ENCODE assay signal across 27 cellular contexts in the genomic region with DNA sequence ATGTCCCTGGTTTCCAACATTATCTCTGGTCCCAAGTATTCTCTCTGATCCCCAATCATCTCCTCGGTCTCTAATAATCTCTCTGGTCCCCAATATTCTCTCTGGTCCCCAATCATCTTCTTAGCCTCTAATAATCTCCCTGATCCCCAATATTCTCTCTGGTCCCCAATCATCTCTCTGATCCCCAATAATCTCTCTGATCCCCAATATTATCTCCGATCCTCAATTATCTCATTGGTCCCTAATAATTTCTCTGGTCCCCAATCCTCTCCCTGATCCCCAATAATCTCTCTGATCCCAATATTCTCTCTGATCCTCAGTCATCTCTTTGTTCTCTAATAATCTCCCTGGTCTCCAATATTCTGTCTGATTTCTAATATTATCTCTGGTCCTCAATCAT. TPM values are rescaled to one million over a fixed set of nuclear protein-coding genes. Genes with fewer than 3 reads are reported as not detected.
DNase-seq lines count a peak whose midpoint lies in the region; ATAC-seq, FAIRE-seq and TF ChIP-seq lines count a peak whose summit lies in the region.
"Had no signal": no experiment of that assay in that cellular context is flagged by ENCODE, and none has a peak within 500 bp of the region (broad histone marks: within the 10 kb centered on the region; RNA-seq: fewer than 3 reads in every experiment).

No MANE protein-coding gene starts in this region.

- ATAC-seq in naive thymus-derived CD4-positive, alpha-beta T cell, result no peak
- ATAC-seq in GM18868 (IDR thresholded peaks at IDR 0.05; ENCODE audit: unreplicated experiment) (no peak), GM21786 (IDR thresholded peaks at IDR 0.05; ENCODE audit: unreplicated experiment) (no peak), GM19463 (IDR thresholded peaks at IDR 0.05; ENCODE audit: unreplicated experiment) (no peak)
- ATAC-seq: activated CD4-positive, CD25-positive, alpha-beta regulatory T cell treated with anti-CD3 and anti-CD28 coated beads, Interleukin-2, amount 50 U/mL, for 24 hours; HCT116; pancreas; PC-3; upper lobe of right lung had no signal

- TF ChIP-seq POLR2A in GM12891 (IDR thresholded peaks at IDR 0.05; ENCODE audit: low read depth, low read length), result no peak

- no peaks in the 10 kb centered on the region for H3K9me3 ChIP-seq in naive thymus-derived CD4-positive, alpha-beta T cell (ENCODE audit: control insufficient read depth in 2 of 3, low read length in 3 of 3)
- H3K9me3 ChIP-seq: adrenal gland, pancreas, sigmoid colon, upper lobe of right lung had no signal

- H3K36me3 ChIP-seq in naive thymus-derived CD4-positive, alpha-beta T cell (ENCODE audit: control insufficient read depth in 2 of 3, insufficient read depth in 3 of 3, low read length in 3 of 3), result peaks cover 0 to 15% (median 0%) of the 10 kb centered on the region in 3 experiments
- H3K36me3 ChIP-seq: adrenal gland, pancreas, sigmoid colon, stomach, upper lobe of right lung had no signal

- intact Hi-C loops in activated T-helper 1 cell treated with anti-CD3 and anti-CD28 coated beads, Interleukin-12 subunit alpha, Interleukin-12 subunit beta, Interleukin-2, Interleukin-4 antibody, amounts not matched to agents 30 ng/mL and 10 ng/mL and 1 ng/mL, durations not matched to agents 14 hours and 24 hours and 36 hours (cut with micrococcal nuclease), result loop anchor here (10.0 kb wide), 1 partner anchor 946 kb away; no protein-coding TSS in a partner anchor
- intact Hi-C loops in naive thymus-derived CD4-positive, alpha-beta T cell (cut with micrococcal nuclease), result loop anchor here in 1 of 2 donors (2.0 to 5.0 kb wide), 2 partner anchors 38 to 58 kb away; no protein-coding TSS in a partner anchor

- H3K4me3 ChIP-seq in naive thymus-derived CD4-positive, alpha-beta T cell (ENCODE audit: low read length), result no peak overlapping the region
- H3K4me3 ChIP-seq: adrenal gland, hepatocyte, lung, pancreas, sigmoid colon, stomach, upper lobe of right lung had no signal

- H3K36me3 Mint-ChIP-seq in T-helper 2 cell treated with Interferon-gamma antibody and Interleukin-4, amounts not matched to agents 5 μg/mL and 100 μg/mL, for 36 hours (ENCODE audit: low read depth), result peaks cover 56% of the 10 kb centered on the region
- peaks cover 42% of the 10 kb centered on the region for H3K36me3 Mint-ChIP-seq in activated T-helper 1 cell treated with anti-CD3 and anti-CD28 coated beads, Interleukin-12 subunit alpha, Interleukin-12 subunit beta, Interleukin-2, Interleukin-4 antibody, amounts not matched to agents 30 ng/mL and 10 ng/mL and 1 ng/mL, durations not matched to agents 14 hours and 24 hours and 36 hours (ENCODE audit: low read depth)
- peaks cover 10 to 51% (median 42%) of the 10 kb centered on the region in 5 donors for H3K36me3 Mint-ChIP-seq in naive thymus-derived CD4-positive, alpha-beta T cell

- no peaks in the 10 kb centered on the region for H3K27me3 Mint-ChIP-seq in T-helper 2 cell treated with Interferon-gamma antibody and Interleukin-4, amounts not matched to agents 5 μg/mL and 100 μg/mL, for 36 hours (ENCODE audit: low read depth)
- H3K27me3 Mint-ChIP-seq in activated T-helper 1 cell treated with anti-CD3 and anti-CD28 coated beads, Interleukin-12 subunit alpha, Interleukin-12 subunit beta, Interleukin-2, Interleukin-4 antibody, amounts not matched to agents 30 ng/mL and 10 ng/mL and 1 ng/mL, durations not matched to agents 14 hours and 24 hours and 36 hours (ENCODE audit: insufficient read depth), result no peaks in the 10 kb centered on the region
- no peaks in the 10 kb centered on the region for H3K27me3 Mint-ChIP-seq in naive thymus-derived CD4-positive, alpha-beta T cell

- H3K9me3 Mint-ChIP-seq in T-helper 2 cell treated with Interferon-gamma antibody and Interleukin-4, amounts not matched to agents 5 μg/mL and 100 μg/mL, for 36 hours, result peaks cover 15% of the 10 kb centered on the region
- peaks cover 7% of the 10 kb centered on the region for H3K9me3 Mint-ChIP-seq in activated T-helper 1 cell treated with anti-CD3 and anti-CD28 coated beads, Interleukin-12 subunit alpha, Interleukin-12 subunit beta, Interleukin-2, Interleukin-4 antibody, amounts not matched to agents 30 ng/mL and 10 ng/mL and 1 ng/mL, durations not matched to agents 14 hours and 24 hours and 36 hours
- peaks cover 0 to 11% (median 0%) of the 10 kb centered on the region in 11 donors for H3K9me3 Mint-ChIP-seq in naive thymus-derived CD4-positive, alpha-beta T cell

- POLR2A ChIA-PET in naive thymus-derived CD4-positive, alpha-beta T cell (lab: Charles Lee), result no interaction called here

- peak; percentile 13 for FAIRE-seq in GM12891 (lab: Jason Lieb, UNC)
- FAIRE-seq: bronchial epithelial cell, islet of Langerhans, pancreas had no signal

- H3K4me3 Mint-ChIP-seq in T-helper 2 cell treated with Interferon-gamma antibody and Interleukin-4, amounts not matched to agents 5 μg/mL and 100 μg/mL, for 36 hours, result no peak overlapping the region
- peak overlapping the region; percentile 15 for H3K4me3 Mint-ChIP-seq in activated T-helper 1 cell treated with anti-CD3 and anti-CD28 coated beads, Interleukin-12 subunit alpha, Interleukin-12 subunit beta, Interleukin-2, Interleukin-4 antibody, amounts not matched to agents 30 ng/mL and 10 ng/mL and 1 ng/mL, durations not matched to agents 14 hours and 24 hours and 36 hours
- H3K4me3 Mint-ChIP-seq in naive thymus-derived CD4-positive, alpha-beta T cell, result peak overlapping the region in 9 of 10 donors; percentile 1 to 80 (median 25)

- H3K27ac ChIP-seq in naive thymus-derived CD4-positive, alpha-beta T cell (ENCODE audit: low read depth, low read length), result peak overlapping the region; percentile 20
- H3K27ac ChIP-seq: adrenal gland, hepatocyte, pancreas, sigmoid colon, stomach, upper lobe of right lung had no signal

- H3K4me1 ChIP-seq in naive thymus-derived CD4-positive, alpha-beta T cell (ENCODE audit: control insufficient read depth in 2 of 2, insufficient read depth in 2 of 2, low read length in 2 of 2), result peaks cover 32 to 40% of the 10 kb centered on the region in 2 donors
- H3K4me1 ChIP-seq: adrenal gland, pancreas, sigmoid colon, stomach, upper lobe of right lung had no signal

- H3K4me1 Mint-ChIP-seq in T-helper 2 cell treated with Interferon-gamma antibody and Interleukin-4, amounts not matched to agents 5 μg/mL and 100 μg/mL, for 36 hours (ENCODE audit: low read depth), result peaks cover 47% of the 10 kb centered on the region
- H3K4me1 Mint-ChIP-seq in activated T-helper 1 cell treated with anti-CD3 and anti-CD28 coated beads, Interleukin-12 subunit alpha, Interleukin-12 subunit beta, Interleukin-2, Interleukin-4 antibody, amounts not matched to agents 30 ng/mL and 10 ng/mL and 1 ng/mL, durations not matched to agents 14 hours and 24 hours and 36 hours (ENCODE audit: low read depth), result peaks cover 57% of the 10 kb centered on the region
- H3K4me1 Mint-ChIP-seq in naive thymus-derived CD4-positive, alpha-beta T cell, result peaks cover 49 to 66% (median 61%) of the 10 kb centered on the region in 7 donors

- no peaks in the 10 kb centered on the region for H3K27me3 ChIP-seq in naive thymus-derived CD4-positive, alpha-beta T cell (ENCODE audit: control insufficient read depth in 2 of 2, insufficient read depth in 2 of 2, low read length in 2 of 2)
- H3K27me3 ChIP-seq: adrenal gland, hepatocyte, pancreas, sigmoid colon, stomach, upper lobe of right lung had no signal

- peak overlapping the region; percentile 41 for H3K27ac Mint-ChIP-seq in T-helper 2 cell treated with Interferon-gamma antibody and Interleukin-4, amounts not matched to agents 5 μg/mL and 100 μg/mL, for 36 hours
- peak overlapping the region; percentile 11 for H3K27ac Mint-ChIP-seq in activated T-helper 1 cell treated with anti-CD3 and anti-CD28 coated beads, Interleukin-12 subunit alpha, Interleukin-12 subunit beta, Interleukin-2, Interleukin-4 antibody, amounts not matched to agents 30 ng/mL and 10 ng/mL and 1 ng/mL, durations not matched to agents 14 hours and 24 hours and 36 hours
- peak overlapping the region; percentile 36 to 97 (median 91) for H3K27ac Mint-ChIP-seq in naive thymus-derived CD4-positive, alpha-beta T cell

- DNase-seq in T-helper 2 cell treated with Interferon-gamma antibody and Interleukin-4, amounts not matched to agents 5 μg/mL and 100 μg/mL, for 36 hours (ENCODE audit: low spot score), result no peak
- DNase-seq in T-helper 2 cell, result no peak
- no peak for DNase-seq in GM12891 (ENCODE audit: insufficient read length, low spot score)
- DNase-seq in activated T-helper 1 cell treated with anti-CD3 and anti-CD28 coated beads, Interleukin-12 subunit alpha, Interleukin-12 subunit beta, Interleukin-2, Interleukin-4 antibody, amounts not matched to agents 30 ng/mL and 10 ng/mL and 1 ng/mL, durations not matched to agents 14 hours and 24 hours and 36 hours (ENCODE audit: low spot score), result no peak
- DNase-seq in naive thymus-derived CD4-positive, alpha-beta T cell, result no peak
- DNase-seq: 8988T, adrenal gland, DMS 273 treated with DMSO at 0.1 percent for 48 hours, GDM1, NCI-H1417 treated with DMSO at 0.1 percent for 48 hours, NCI-H774, pancreas, PC-3, sigmoid colon, stomach, upper lobe of right lung had no signal

- CTCF ChIA-PET in naive thymus-derived CD4-positive, alpha-beta T cell (lab: Charles Lee), result no interaction called here

TF ChIP-seq in GM12891, 5 proteins besides CTCF, POLR2A, EP300 and RAD21:
- TF ChIP-seq SPI1 (IDR thresholded peaks at IDR 0.05; ENCODE audit: low read depth, low read length), result no peak
- TF ChIP-seq TAF1 (IDR thresholded peaks at IDR 0.05; ENCODE audit: low read depth, low read length), result no peak
- no peak for TF ChIP-seq PAX5 (IDR thresholded peaks at IDR 0.05; ENCODE audit: insufficient read depth, low read length, severe bottlenecking)
- TF ChIP-seq POLR2AphosphoS5 (IDR thresholded peaks at IDR 0.05; ENCODE audit: low read depth, low read length), result no peak
- TF ChIP-seq POU2F2 (IDR thresholded peaks at IDR 0.05; ENCODE audit: low read depth, low read length), result no peak

RNA-seq across cellular contexts. Expression of gene P2RY8, which starts 16.6 kb away (rescaled TPM):
- polyA plus RNA-seq in GM12891 (2012; ENCODE audit: low read depth, missing spikeins), result 42.6 TPM
- total RNA-seq in activated T-helper 1 cell treated with anti-CD3 and anti-CD28 coated beads, Interleukin-12 subunit alpha, Interleukin-12 subunit beta, Interleukin-2, Interleukin-4 antibody, amounts not matched to agents 30 ng/mL and 10 ng/mL and 1 ng/mL, durations not matched to agents 14 hours and 24 hours and 36 hours, result 20.4 and 21.8 TPM in 2 replicates
- total RNA-seq in naive thymus-derived CD4-positive, alpha-beta T cell, result 100 to 1,000 TPM; 109 to 158 (median 122) TPM
- polyA plus RNA-seq in naive thymus-derived CD4-positive, alpha-beta T cell, result 100 to 1,000 TPM; 221 to 277 TPM
- total RNA-seq: bronchial epithelial cell, fibroblast of villous mesenchyme, myocyte, PC-3 had no signal

Comparison
In these comparisons a context has a peak if more than half of its experiments do, and no peak if none do; other contexts are left out.
1. H3K27ac Mint-ChIP-seq: peak in every context shown above with its lines; median percentile 91 in naive thymus-derived CD4-positive, alpha-beta T cell; 41 in T-helper 2 cell treated with Interferon-gamma antibody and Interleukin-4, amounts not matched to agents 5 μg/mL and 100 μg/mL, for 36 hours; 11 in activated T-helper 1 cell treated with anti-CD3 and anti-CD28 coated beads, Interleukin-12 subunit alpha, Interleukin-12 subunit beta, Interleukin-2, Interleukin-4 antibody, amounts not matched to agents 30 ng/mL and 10 ng/mL and 1 ng/mL, durations not matched to agents 14 hours and 24 hours and 36 hours.